Comparison of ENCODE assay signal across 15 cellular contexts in the genomic region with DNA sequence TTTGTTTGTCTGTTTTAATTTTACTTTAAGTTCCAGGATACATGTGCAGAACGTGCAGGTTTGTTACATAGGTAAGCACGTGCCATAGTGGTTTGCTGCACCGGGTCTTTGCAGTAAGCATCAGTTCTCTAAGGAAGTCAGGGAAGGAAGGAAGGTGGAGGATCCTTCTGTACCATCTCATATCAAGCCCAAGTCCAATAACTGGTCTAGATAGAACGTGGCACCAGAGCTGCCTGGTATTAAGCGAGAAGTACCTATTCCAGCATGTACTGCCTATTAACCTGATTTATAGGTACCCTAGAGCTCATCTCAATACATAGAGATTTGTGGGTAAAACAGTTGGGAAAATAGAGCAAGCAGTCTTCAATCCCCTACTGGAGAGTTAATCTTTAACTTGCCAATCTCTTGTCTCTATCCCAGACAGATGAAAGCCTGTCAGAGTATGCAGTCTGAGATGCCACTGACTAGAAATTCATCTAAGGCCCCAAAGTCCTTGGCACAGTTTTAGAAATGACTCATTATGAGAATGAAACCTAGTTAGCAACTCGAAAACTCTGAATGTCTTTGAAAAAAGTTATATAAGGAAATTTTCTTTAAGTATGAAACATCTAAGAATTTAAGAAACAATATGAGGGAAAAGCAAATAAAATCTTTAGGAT.
A peak's percentile ranks its signal among the peaks of the same experiment; 100 is the strongest.
DNase-seq lines count a peak whose midpoint lies in the region; ATAC-seq and TF ChIP-seq lines count a peak whose summit lies in the region.
"Had no signal": no experiment of that assay in that cellular context is flagged by ENCODE, and none has a peak within 500 bp of the region (broad histone marks: within the 10 kb centered on the region; RNA-seq: fewer than 3 reads in every experiment).

No MANE protein-coding gene starts in this region.

- no peak overlapping the region for H3K27ac Mint-ChIP-seq in progenitor cell of endocrine pancreas
- H3K27ac Mint-ChIP-seq: activated T-helper 17 cell treated with anti-CD3 and anti-CD28 coated beads, Interleukin-2, amount 50 U/mL, for 72 hours; CD8-positive, alpha-beta T cell; nephron had no signal

- peak; percentile 11 for DNase-seq in NCI-H226
- DNase-seq in kidney glomerular epithelial cell (lab: John Stamatoyannopoulos, UW) = peak; percentile 24
- no peak for DNase-seq in RPMI8226
- DNase-seq in progenitor cell of endocrine pancreas (ENCODE audit: low spot score, unreplicated experiment) = no peak
- DNase-seq: activated CD4-positive, CD25-positive, alpha-beta regulatory T cell treated with anti-CD3 and anti-CD28 coated beads, Interleukin-2, amount 50 U/mL, for 72 hours; CD8-positive, alpha-beta T cell; kidney; NCI-H1417; NCI-H526 treated with DMSO at 0.1 percent for 48 hours had no signal

- H3K4me3 Mint-ChIP-seq in progenitor cell of endocrine pancreas (ENCODE audit: low read depth) = no peak overlapping the region
- H3K4me3 Mint-ChIP-seq: activated T-helper 17 cell treated with anti-CD3 and anti-CD28 coated beads, Interleukin-2, amount 50 U/mL, for 72 hours; CD8-positive, alpha-beta T cell; central memory CD8-positive, alpha-beta T cell; nephron had no signal

- H3K9me3 Mint-ChIP-seq in progenitor cell of endocrine pancreas (ENCODE audit: low read depth) = no peaks in the 10 kb centered on the region
- H3K9me3 Mint-ChIP-seq: CD8-positive, alpha-beta T cell; nephron had no signal

- H3K27me3 Mint-ChIP-seq in progenitor cell of endocrine pancreas = peaks cover 22% of the 10 kb centered on the region

- H3K36me3 Mint-ChIP-seq in progenitor cell of endocrine pancreas (ENCODE audit: insufficient read depth) = no peaks in the 10 kb centered on the region
- H3K36me3 Mint-ChIP-seq: CD8-positive, alpha-beta T cell had no signal

- TF ChIP-seq CTCF in progenitor cell of endocrine pancreas (IDR thresholded peaks at IDR 0.05; ENCODE audit: unreplicated experiment) = no peak

- peak; percentile 70 for ATAC-seq in GM18861 (IDR thresholded peaks at IDR 0.05; ENCODE audit: unreplicated experiment)
- ATAC-seq in HG02759 (IDR thresholded peaks at IDR 0.05; ENCODE audit: unreplicated experiment) = peak; percentile 66
- no peak for ATAC-seq in GM18520 (IDR thresholded peaks at IDR 0.05; ENCODE audit: unreplicated experiment)
- ATAC-seq: activated T-helper 17 cell treated with anti-CD3 and anti-CD28 coated beads, Interleukin-2, amount 50 U/mL, for 72 hours; CD8-positive, alpha-beta T cell had no signal

- peaks cover 5% of the 10 kb centered on the region for H3K4me1 Mint-ChIP-seq in progenitor cell of endocrine pancreas (ENCODE audit: low read depth)
- H3K4me1 Mint-ChIP-seq: activated T-helper 17 cell treated with anti-CD3 and anti-CD28 coated beads, Interleukin-2, amount 50 U/mL, for 72 hours; central memory CD8-positive, alpha-beta T cell had no signal

Comparison
In these comparisons a context has a peak if more than half of its experiments do, and no peak if none do; other contexts are left out.
1. DNase-seq: peak in NCI-H226 (single experiment) and kidney glomerular epithelial cell (single experiment); none in RPMI8226 (single experiment) and progenitor cell of endocrine pancreas (single experiment).